In the genomic region with DNA sequence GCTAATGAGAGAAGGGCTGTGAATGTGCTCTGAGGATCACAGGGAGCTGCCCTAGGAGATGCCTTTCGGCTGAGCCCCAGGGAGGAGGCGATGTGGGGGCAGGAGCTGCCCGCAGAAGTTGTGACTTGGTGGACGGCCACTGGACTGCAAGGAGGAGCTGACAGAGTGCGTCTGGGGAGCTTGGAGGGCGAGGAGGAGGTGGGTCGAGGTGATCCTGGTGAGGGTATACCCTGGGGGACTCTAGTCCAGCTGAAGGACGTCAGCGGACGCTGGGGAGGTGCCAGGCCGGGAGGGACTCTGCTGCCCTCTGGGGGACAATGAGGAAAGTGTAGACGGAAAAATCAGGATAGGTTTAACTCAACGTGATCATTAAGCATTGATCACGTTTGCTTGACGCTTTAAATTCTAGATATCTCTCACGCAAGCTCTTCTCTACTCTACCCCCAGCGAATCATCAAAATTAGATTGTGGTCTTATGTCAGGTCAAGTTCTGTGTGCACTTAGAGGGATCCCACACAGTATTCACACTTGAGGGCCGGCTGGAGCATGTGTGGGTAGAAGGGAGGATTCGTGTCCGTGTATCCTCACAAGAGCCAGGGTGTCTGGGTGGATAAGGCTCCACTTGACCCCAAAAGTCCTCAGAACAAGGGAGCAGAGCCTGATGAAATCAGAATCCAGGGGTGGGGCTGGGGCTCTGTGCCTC, we compare ENCODE assay signal across 8 cellular contexts. TPM values are rescaled to one million over a fixed set of nuclear protein-coding genes. Genes with fewer than 3 reads are reported as not detected.
DNase-seq lines count a peak whose midpoint lies in the region; ATAC-seq and TF ChIP-seq lines count a peak whose summit lies in the region.

No MANE protein-coding gene starts in this region.

- no TSS peak for BruUV-seq in OCI-LY7 (replicated peaks; lab: Mats Ljungman, UMichigan)

- no peak overlapping the region for H3K27ac ChIP-seq in OCI-LY7 (ENCODE audit: low read depth, low read length, poor library complexity, severe bottlenecking)

- no peaks in the 10 kb centered on the region for H3K36me3 Mint-ChIP-seq in endothelial cell (ENCODE audit: low read depth, unreplicated experiment)
- peaks cover 2 to 3% of the 10 kb centered on the region in 2 donors for H3K36me3 Mint-ChIP-seq in stimulated activated naive B cell treated with anti-CD40 and anti-IgM and Interleukin-4, amounts not matched to agents 10 μg/mL and 1 μg/mL and 100 μg/mL, for 72 hours

- intact Hi-C loops in OCI-LY7 (cut with micrococcal nuclease; ENCODE audit: unreplicated experiment) = loop anchor here (5.0 kb wide), 1 partner anchor 49 kb away; no protein-coding TSS in a partner anchor

- ATAC-seq in stimulated activated naive B cell treated with anti-CD40 and anti-IgM and Interleukin-4, amounts not matched to agents 10 μg/mL and 1 μg/mL and 100 μg/mL, for 72 hours (replicated peaks) = peak; percentile 50 to 58
- ATAC-seq in HG03025 (IDR thresholded peaks at IDR 0.05; ENCODE audit: low FRiP score, unreplicated experiment) (no peak), GM21360 (IDR thresholded peaks at IDR 0.05; ENCODE audit: unreplicated experiment) (no peak)

- H3K9me2 ChIP-seq in OCI-LY7 (ENCODE audit: insufficient read depth, low read length) = no peaks in the 10 kb centered on the region

- H3K27ac Mint-ChIP-seq in endothelial cell (ENCODE audit: unreplicated experiment) = no peak overlapping the region
- H3K27ac Mint-ChIP-seq in stimulated activated naive B cell treated with anti-CD40 and anti-IgM and Interleukin-4, amounts not matched to agents 10 μg/mL and 1 μg/mL and 100 μg/mL, for 72 hours = no peak overlapping the region

- no peaks in the 10 kb centered on the region for H3K36me3 ChIP-seq in OCI-LY7 (ENCODE audit: insufficient read depth, low read length)

- H3K4me1 Mint-ChIP-seq in endothelial cell (ENCODE audit: unreplicated experiment) = peaks cover 5% of the 10 kb centered on the region
- H3K4me1 Mint-ChIP-seq in stimulated activated naive B cell treated with anti-CD40 and anti-IgM and Interleukin-4, amounts not matched to agents 10 μg/mL and 1 μg/mL and 100 μg/mL, for 72 hours = peaks cover 0 to 4% of the 10 kb centered on the region in 2 donors

- DNase-seq in AG08396 (ENCODE audit: low spot score) (peak; percentile 48), GM03348 (ENCODE audit: low spot score) (peak; percentile 58), OCI-LY7 (ENCODE audit: low spot score) (no peak), endothelial cell (ENCODE audit: low spot score) (peak; percentile 68), H4 (ENCODE audit: low spot score) (no peak)
- no peak for DNase-seq in stimulated activated naive B cell treated with anti-CD40 and anti-IgM and Interleukin-4, amounts not matched to agents 10 μg/mL and 1 μg/mL and 100 μg/mL, for 72 hours

- H2AFZ ChIP-seq in OCI-LY7 (ENCODE audit: low read length) = no peak overlapping the region

- peaks cover 14% of the 10 kb centered on the region for H3K27me3 Mint-ChIP-seq in endothelial cell (ENCODE audit: unreplicated experiment)
- H3K27me3 Mint-ChIP-seq in stimulated activated naive B cell treated with anti-CD40 and anti-IgM and Interleukin-4, amounts not matched to agents 10 μg/mL and 1 μg/mL and 100 μg/mL, for 72 hours = peaks cover 39 to 73% of the 10 kb centered on the region in 2 donors

- CTCF ChIA-PET in OCI-LY7 (lab: Charles Lee; ENCODE audit: unreplicated experiment) = no interaction called here

- H3K4me1 ChIP-seq in OCI-LY7 (ENCODE audit: insufficient read depth, low read length, poor library complexity, severe bottlenecking) = no peaks in the 10 kb centered on the region

- no peaks in the 10 kb centered on the region for H3K9me3 Mint-ChIP-seq in endothelial cell (ENCODE audit: unreplicated experiment)
- peaks cover 6 to 16% of the 10 kb centered on the region in 2 donors for H3K9me3 Mint-ChIP-seq in stimulated activated naive B cell treated with anti-CD40 and anti-IgM and Interleukin-4, amounts not matched to agents 10 μg/mL and 1 μg/mL and 100 μg/mL, for 72 hours

- peak overlapping the region; percentile 27 for H3K4me3 Mint-ChIP-seq in endothelial cell (ENCODE audit: unreplicated experiment)
- no peak overlapping the region for H3K4me3 Mint-ChIP-seq in stimulated activated naive B cell treated with anti-CD40 and anti-IgM and Interleukin-4, amounts not matched to agents 10 μg/mL and 1 μg/mL and 100 μg/mL, for 72 hours

- H4K20me1 ChIP-seq in OCI-LY7 (ENCODE audit: insufficient read depth, low read length) = no peaks in the 10 kb centered on the region

- POLR2A ChIA-PET in OCI-LY7 (lab: Charles Lee) = no interaction called here

- no peaks in the 10 kb centered on the region for H3K79me2 ChIP-seq in OCI-LY7 (ENCODE audit: insufficient read depth, low read depth, low read length)

- peak; percentile 76 for TF ChIP-seq CTCF in OCI-LY7 (conservative IDR thresholded peaks at IDR 0.05; ENCODE audit: low read length)
- TF ChIP-seq CTCF in endothelial cell (IDR thresholded peaks at IDR 0.05; ENCODE audit: unreplicated experiment) = peak; percentile 65

- H3K4me2 ChIP-seq in OCI-LY7 (ENCODE audit: low read length) = no peak overlapping the region

- no peak overlapping the region for H3K4me3 ChIP-seq in OCI-LY7 (ENCODE audit: low read depth, low read length, poor library complexity, severe bottlenecking)

- 0 out of 2 replicates have a peak, but pooled peaks cover 4% of the 10 kb centered on the region for H3K9me3 ChIP-seq in OCI-LY7 (ENCODE audit: low read length)

RNA-seq across cellular contexts. Expression of gene CEACAM7, which starts 3.3 kb away (rescaled TPM):
- total RNA-seq in OCI-LY7 (2014; rRNA removed; shearing (Covaris generic)) = not detected in 2 replicates
- total RNA-seq in OCI-LY7 (2022) (not detected in 2 replicates), endothelial cell (ENCODE audit: unreplicated experiment) (not detected)
- total RNA-seq in H4 (2014; rRNA removed; shearing (Covaris generic)) = not detected in 2 replicates

RNA-seq across cellular contexts. Expression of gene CEACAM5, which starts 17.0 kb away (rescaled TPM):
- not detected in 2 replicates for total RNA-seq in OCI-LY7 (2014; rRNA removed; shearing (Covaris generic))
- total RNA-seq in OCI-LY7 (2022) (not detected in 2 replicates), endothelial cell (ENCODE audit: unreplicated experiment) (not detected)
- total RNA-seq in H4 (2014; rRNA removed; shearing (Covaris generic)) = not detected in 2 replicates

Comparison
In these comparisons a context has a peak if more than half of its experiments do, and no peak if none do; other contexts are left out.
1. DNase-seq: peak in AG08396 (single experiment), GM03348 (single experiment) and endothelial cell (single experiment); none in OCI-LY7 (single experiment), stimulated activated naive B cell treated with anti-CD40 and anti-IgM and Interleukin-4, amounts not matched to agents 10 μg/mL and 1 μg/mL and 100 μg/mL, for 72 hours (single experiment) and H4 (single experiment).
2. ATAC-seq: peak in stimulated activated naive B cell treated with anti-CD40 and anti-IgM and Interleukin-4, amounts not matched to agents 10 μg/mL and 1 μg/mL and 100 μg/mL, for 72 hours (2 of 2); none in HG03025 (single experiment) and GM21360 (single experiment).